9 cellular contexts compared by ENCODE assay signal in the genomic region with DNA sequence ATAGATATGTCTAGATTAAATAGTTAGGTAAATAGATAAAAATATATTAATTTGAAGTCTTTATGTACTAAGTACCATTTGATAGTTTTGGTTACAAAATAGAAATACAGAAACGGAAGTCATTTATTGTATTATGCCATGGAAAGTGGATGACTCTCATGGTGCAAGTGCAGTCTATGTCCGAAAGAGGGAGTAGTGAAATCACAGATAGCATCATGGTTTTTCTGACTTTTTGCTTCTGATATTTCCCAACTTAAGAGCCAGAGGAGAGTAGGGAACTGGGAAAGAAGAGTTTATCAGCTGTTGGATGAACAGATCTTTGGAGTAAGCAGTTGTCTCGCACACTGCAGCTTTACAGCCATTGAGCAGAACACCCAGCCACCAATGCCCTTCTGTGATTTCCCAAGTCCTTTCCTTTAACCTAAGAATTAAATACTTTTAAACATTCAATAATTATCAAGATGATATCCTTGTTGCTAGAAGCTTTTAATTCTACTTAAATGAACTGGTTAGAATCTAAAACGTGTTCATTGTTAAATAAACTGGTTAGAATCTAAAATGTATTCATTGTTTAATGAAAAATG. TPM values are rescaled to one million over a fixed set of nuclear protein-coding genes. Genes with fewer than 3 reads are reported as not detected.
DNase-seq lines count a peak whose midpoint lies in the region; ATAC-seq and TF ChIP-seq lines count a peak whose summit lies in the region.
"Had no signal": no experiment of that assay in that cellular context is flagged by ENCODE, and none has a peak within 500 bp of the region (broad histone marks: within the 10 kb centered on the region; RNA-seq: fewer than 3 reads in every experiment).

No MANE protein-coding gene starts in this region.

- H3K4me1 ChIP-seq in adipocyte (ENCODE audit: control insufficient read depth, insufficient read depth, low read length), result peaks cover 9% of the 10 kb centered on the region
- H3K4me1 ChIP-seq in suprapubic skin, result peaks cover 11% of the 10 kb centered on the region

- H3K27ac Mint-ChIP-seq in HFFc6, result no peak overlapping the region

- H3K36me3 Mint-ChIP-seq in HFFc6 (ENCODE audit: low read depth), result peaks cover 23% of the 10 kb centered on the region

- H3K4me3 Mint-ChIP-seq in HFFc6, result no peak overlapping the region
- H3K4me3 Mint-ChIP-seq: central memory CD8-positive, alpha-beta T cell had no signal

- H3K9me3 ChIP-seq in adipocyte (ENCODE audit: control insufficient read depth, low read length) (peaks cover 11% of the 10 kb centered on the region), suprapubic skin (no peaks in the 10 kb centered on the region)

- intact Hi-C loops in left ventricle myocardium superior (cut with micrococcal nuclease), result no loop called here

- peak; percentile 55 for ATAC-seq in left ventricle myocardium superior

- H3K4me3 ChIP-seq in adipocyte (ENCODE audit: low read length), result no peak overlapping the region
- no peak overlapping the region for H3K4me3 ChIP-seq in suprapubic skin

- H3K27ac ChIP-seq in suprapubic skin, result no peak overlapping the region

- no peak overlapping the region for H3K9ac ChIP-seq in adipocyte (ENCODE audit: low read length)

- TF ChIP-seq POLR2A in suprapubic skin (IDR thresholded peaks at IDR 0.05), result no peak

- DNase-seq in NCI-H2107 treated with DMSO at 0.1 percent for 48 hours (lab: John Stamatoyannopoulos, UW; ENCODE audit: unreplicated experiment), result peak; percentile 58
- DNase-seq in NCI-H2107 (lab: John Stamatoyannopoulos, UW), result no peak
- peak; percentile 59 for DNase-seq in HFFc6
- DNase-seq in NCI-H1930 (lab: John Stamatoyannopoulos, UW), result peak; percentile 9 to 31
- DNase-seq in adipocyte (ENCODE audit: low read depth), result peak; percentile 89
- no peak for DNase-seq in left ventricle myocardium superior
- no peak for DNase-seq in suprapubic skin (ENCODE audit: low spot score in 2 of 2)
- no peak for DNase-seq in activated CD4-positive, alpha-beta T cell treated with anti-CD3 and anti-CD28 coated beads, Interleukin-2, amount 50 U/mL, for 4 hours

- TF ChIP-seq EP300 in suprapubic skin (IDR thresholded peaks at IDR 0.05), result no peak

- H3K36me3 ChIP-seq in adipocyte (ENCODE audit: control insufficient read depth, insufficient read depth, low read length, severe bottlenecking) (no peaks in the 10 kb centered on the region), suprapubic skin (no peaks in the 10 kb centered on the region)

- peaks cover 29% of the 10 kb centered on the region for H3K4me1 Mint-ChIP-seq in HFFc6 (ENCODE audit: low read depth)

- H3K27me3 ChIP-seq in adipocyte (replicated peaks; ENCODE audit: control insufficient read depth, insufficient read depth, low read length) (no peaks in the 10 kb centered on the region), suprapubic skin (no peaks in the 10 kb centered on the region)

- TF ChIP-seq CTCF in HFFc6 (IDR thresholded peaks at IDR 0.05), result peak; percentile 88
- TF ChIP-seq CTCF in suprapubic skin (IDR thresholded peaks at IDR 0.05), result peak; percentile 19 to 71

- H3K9me3 Mint-ChIP-seq in HFFc6, result peaks cover 17% of the 10 kb centered on the region
- H3K9me3 Mint-ChIP-seq: central memory CD8-positive, alpha-beta T cell had no signal

- WGBS in suprapubic skin, result 21% methylated on average over 4 of the region's 4 CpGs

- no peaks in the 10 kb centered on the region; the same call in none of the 2 replicates for H3K27me3 Mint-ChIP-seq in HFFc6 (ENCODE audit: insufficient read depth)

RNA-seq across cellular contexts. Expression of gene SRGAP1, which starts 18.4 kb away (rescaled TPM):
- 10 to 100 TPM; 35.7 to 45.8 (median 40.9) TPM for total RNA-seq in HFFc6 (2021; fragmentation: NEBNext Ultra II Directional; extraction: Animal tissue kit (Norgen Biotek cat#: 25700))
- total RNA-seq in left ventricle myocardium superior (2.6 TPM), suprapubic skin (10 to 100 TPM in 2 of 4 donors, 1 to 10 TPM in 2; 8.4 to 10.9 (median 9.8) TPM)

RNA-seq across cellular contexts. Expression of gene RXYLT1, which starts 46.4 kb away (rescaled TPM):
- total RNA-seq in HFFc6 (2021; fragmentation: NEBNext Ultra II Directional; extraction: Animal tissue kit (Norgen Biotek cat#: 25700)), result 10 to 100 TPM; 15.3 to 17.9 (median 16.7) TPM
- total RNA-seq in left ventricle myocardium superior (15.5 TPM), suprapubic skin (10 to 100 TPM; 11.7 to 17.5 (median 13.0) TPM)

Comparison
In these comparisons a context has a peak if more than half of its experiments do, and no peak if none do; other contexts are left out.
1. DNase-seq: peak in NCI-H2107 treated with DMSO at 0.1 percent for 48 hours (single experiment), HFFc6 (single experiment), NCI-H1930 (2 of 2) and adipocyte (single experiment); none in NCI-H2107 (single experiment), left ventricle myocardium superior (single experiment), suprapubic skin (0 of 2) and activated CD4-positive, alpha-beta T cell treated with anti-CD3 and anti-CD28 coated beads, Interleukin-2, amount 50 U/mL, for 4 hours (0 of 2).